8 cellular contexts compared by ENCODE assay signal in genomic region chr5:56815657-56816545, GRCh38. TPM values are rescaled to one million over a fixed set of nuclear protein-coding genes. Genes with fewer than 3 reads are reported as not detected.
DNase-seq lines count a peak whose midpoint lies in the region; ATAC-seq and TF ChIP-seq lines count a peak whose summit lies in the region.

No MANE protein-coding gene starts in this region.

- CTCF ChIA-PET in A673 (lab: Charles Lee): interaction anchor here (0.7 kb wide), 1 partner anchor 13 kb away, joined by 4 read pairs; no protein-coding TSS in a partner anchor

- BruUV-seq in A673 (replicated peaks; lab: Mats Ljungman, UMichigan): no TSS peak

- WGBS in right cardiac atrium: under 1% methylated on average over 116 of the region's 116 CpGs

- peak overlapping the region; percentile 92 for H3K4me3 ChIP-seq in A673 (ENCODE audit: low read depth, low read length, poor library complexity, severe bottlenecking)
- H3K4me3 ChIP-seq in adipocyte (ENCODE audit: low read length): peak overlapping the region; percentile 87
- H3K4me3 ChIP-seq in right cardiac atrium (ENCODE audit: low read length): peak overlapping the region; percentile 98

- intact Hi-C loops in A673 (cut with micrococcal nuclease; ENCODE audit: unreplicated experiment): no loop called here
- intact Hi-C loops in right cardiac atrium (cut with DNase I): loop anchor here in 3 of 4 donors (10.0 kb wide), 4 partner anchors 121 to 461 kb away; no protein-coding TSS in a partner anchor
- intact Hi-C loops in sciatic nerve (cut with DNase I): no loop called here

- peak; percentile 17 for DNase-seq in A673 (ENCODE audit: low spot score)
- DNase-seq in RPMI8226: peak; percentile 54
- peak; percentile 77 for DNase-seq in adipocyte (ENCODE audit: low read depth)
- peak; percentile 43 to 79 (median 75) for DNase-seq in right cardiac atrium
- peak; percentile 64 for DNase-seq in sciatic nerve (ENCODE audit: low spot score)
- no peak for DNase-seq in kidney tubule cell (ENCODE audit: low spot score)

- no peak for TF ChIP-seq CTCF in A673 (conservative IDR thresholded peaks at IDR 0.05; ENCODE audit: low read depth, low read length)

- H3K36me3 ChIP-seq in A673 (ENCODE audit: insufficient read depth, low read length, poor library complexity, severe bottlenecking) (no peaks in the 10 kb centered on the region), adipocyte (ENCODE audit: control insufficient read depth, insufficient read depth, low read length, severe bottlenecking) (no peaks in the 10 kb centered on the region)

- H3K4me1 ChIP-seq in A673 (ENCODE audit: insufficient read depth, low read length, poor library complexity, severe bottlenecking): peaks cover 15% of the 10 kb centered on the region
- peaks cover 16% of the 10 kb centered on the region for H3K4me1 ChIP-seq in adipocyte (ENCODE audit: control insufficient read depth, insufficient read depth, low read length)
- peaks cover 2% of the 10 kb centered on the region for H3K4me1 ChIP-seq in right cardiac atrium (ENCODE audit: control insufficient read depth, insufficient read depth, low read length)

- peak; percentile 25 for ATAC-seq in GM18873 (IDR thresholded peaks at IDR 0.05; ENCODE audit: low FRiP score, unreplicated experiment)
- ATAC-seq in HG03095 (IDR thresholded peaks at IDR 0.05; ENCODE audit: unreplicated experiment): peak; percentile 21
- peak; percentile 46 to 51 for ATAC-seq in right cardiac atrium
- peak; percentile 5 for ATAC-seq in sciatic nerve

- peak overlapping the region; percentile 80 for H3K9ac ChIP-seq in adipocyte (ENCODE audit: low read length)

- POLR2A ChIA-PET in A673 (lab: Charles Lee; ENCODE audit: low non-redundant PET): no interaction called here

- H3K9me3 ChIP-seq in A673 (ENCODE audit: low read depth, low read length, poor library complexity, severe bottlenecking) (no peaks in the 10 kb centered on the region), adipocyte (ENCODE audit: control insufficient read depth, low read length) (no peaks in the 10 kb centered on the region), right cardiac atrium (ENCODE audit: control insufficient read depth, low read length) (no peaks in the 10 kb centered on the region)

- H3K27ac ChIP-seq in A673 (ENCODE audit: low read depth, low read length, poor library complexity, severe bottlenecking) (peak overlapping the region; percentile 85), right cardiac atrium (ENCODE audit: low read length) (peak overlapping the region; percentile 92)

- H3K27me3 ChIP-seq in A673 (replicated peaks; ENCODE audit: insufficient read depth, low read depth, low read length, poor library complexity) (no peaks in the 10 kb centered on the region), adipocyte (replicated peaks; ENCODE audit: control insufficient read depth, insufficient read depth, low read length) (no peaks in the 10 kb centered on the region), right cardiac atrium (ENCODE audit: control insufficient read depth, insufficient read depth) (no peaks in the 10 kb centered on the region)

RNA-seq across cellular contexts. Expression of gene MAP3K1, which starts 0.6 kb away (rescaled TPM):
- 6.3 and 7.2 TPM in 2 replicates for total RNA-seq in A673 (2021)
- total RNA-seq in right cardiac atrium: 1 to 10 TPM; 5.4 to 9.0 (median 8.4) TPM
- polyA plus RNA-seq in right cardiac atrium: 2.7 TPM
- 28.4 TPM for total RNA-seq in sciatic nerve

Comparison
In these comparisons a context has a peak if more than half of its experiments do, and no peak if none do; other contexts are left out.
1. intact Hi-C loops: an anchor here in right cardiac atrium (10.0 kb wide); none called in A673 and sciatic nerve.